ENCODE assay signal across 8 cellular contexts in genomic region chr6:2103644-2104523, GRCh38.
DNase-seq lines count a peak whose midpoint lies in the region; ATAC-seq and TF ChIP-seq lines count a peak whose summit lies in the region.

No MANE protein-coding gene starts in this region.

- ATAC-seq in GM21786 (IDR thresholded peaks at IDR 0.05; ENCODE audit: unreplicated experiment) = no peak

- no peaks in the 10 kb centered on the region for H3K79me2 ChIP-seq in MM.1S (ENCODE audit: low read length)

- H3F3A ChIP-seq in MM.1S (ENCODE audit: insufficient read depth, low read length) = no peaks in the 10 kb centered on the region

- H3K9me3 ChIP-seq in MM.1S (replicated peaks; ENCODE audit: insufficient read depth, low read length) = no peaks in the 10 kb centered on the region

- no peaks in the 10 kb centered on the region for H3K36me3 ChIP-seq in MM.1S (replicated peaks; ENCODE audit: insufficient read depth, low read length)

- no peak overlapping the region for H3K4me2 ChIP-seq in MM.1S (ENCODE audit: low read depth, low read length)

- no peaks in the 10 kb centered on the region for H4K20me1 ChIP-seq in MM.1S (ENCODE audit: insufficient read depth, low read length)

- no peaks in the 10 kb centered on the region for H3K4me1 ChIP-seq in MM.1S (ENCODE audit: low read length)

- TF ChIP-seq CTCF in MM.1S (IDR thresholded peaks at IDR 0.05; ENCODE audit: low read length) = peak; percentile 64

- no peak overlapping the region for H3K9ac ChIP-seq in MM.1S (ENCODE audit: low read length)

- DNase-seq in NCI-H524 (lab: John Stamatoyannopoulos, UW) = peak; percentile 2 to 56
- DNase-seq in NCI-H524 treated with DMSO at 0.1 percent for 48 hours (lab: John Stamatoyannopoulos, UW) = no peak
- DNase-seq in MM.1S = peak; percentile 41
- peak; percentile 8 to 56 for DNase-seq in SW 1271 (lab: John Stamatoyannopoulos, UW)
- peak; percentile 81 for DNase-seq in fibroblast of peridontal ligament (ENCODE audit: extremely low read depth)
- DNase-seq in pons (ENCODE audit: low spot score) = peak; percentile 80
- no peak for DNase-seq in activated CD4-positive, CD25-positive, alpha-beta regulatory T cell (lab: John Stamatoyannopoulos, UW)

- H2AFZ ChIP-seq in MM.1S (ENCODE audit: low read length) = no peak overlapping the region

- no peak overlapping the region for H3K4me3 ChIP-seq in MM.1S (ENCODE audit: low read length)

- H3K9me2 ChIP-seq in MM.1S (replicated peaks; ENCODE audit: insufficient read depth, low read length) = no peaks in the 10 kb centered on the region

- no peak overlapping the region for H3K27ac ChIP-seq in MM.1S (ENCODE audit: low read length)

- H3K27me3 ChIP-seq in MM.1S (replicated peaks; ENCODE audit: insufficient read depth, low read length) = no peaks in the 10 kb centered on the region

Comparison
In these comparisons a context has a peak if more than half of its experiments do, and no peak if none do; other contexts are left out.
1. DNase-seq: peak in NCI-H524 (2 of 2), MM.1S (single experiment), SW 1271 (2 of 2), fibroblast of peridontal ligament (single experiment) and pons (single experiment); none in NCI-H524 treated with DMSO at 0.1 percent for 48 hours (single experiment) and activated CD4-positive, CD25-positive, alpha-beta regulatory T cell (0 of 4).